Comparison of ENCODE assay signal across 9 cellular contexts in the genomic region with DNA sequence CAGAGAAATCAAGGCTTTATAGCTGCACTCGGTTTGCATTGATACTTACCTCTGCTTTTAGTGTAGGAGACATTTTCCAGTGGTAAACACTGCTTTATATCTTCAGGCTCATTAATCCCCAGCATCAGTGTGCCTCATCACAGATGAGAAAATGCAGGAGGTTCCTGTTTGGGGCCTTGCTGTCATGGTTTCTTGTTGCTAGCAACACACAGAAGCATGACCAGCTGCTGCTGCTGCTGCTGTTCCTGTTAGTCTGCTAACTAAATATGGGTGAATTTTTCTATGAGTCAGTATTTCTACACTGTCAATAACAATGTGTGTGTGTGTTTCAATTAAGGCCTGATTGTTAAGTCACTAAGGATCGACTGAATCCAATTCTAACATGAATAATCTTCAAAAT.
DNase-seq lines count a peak whose midpoint lies in the region; ATAC-seq lines count a peak whose summit lies in the region.
"Had no signal": no experiment of that assay in that cellular context is flagged by ENCODE, and none has a peak within 500 bp of the region (broad histone marks: within the 10 kb centered on the region; RNA-seq: fewer than 3 reads in every experiment).

No MANE protein-coding gene starts in this region.

- no peaks in the 10 kb centered on the region for H3K27me3 Mint-ChIP-seq in activated CD8-positive, alpha-beta T cell treated with anti-CD3 and anti-CD28 coated beads, Interleukin-2, amount 10 ng/mL, durations not matched to agents 7 days and 5 days (ENCODE audit: low read depth)
- no peaks in the 10 kb centered on the region for H3K27me3 Mint-ChIP-seq in stimulated activated memory B cell treated with anti-CD40 and anti-IgM and Interleukin-4, amounts not matched to agents 10 μg/mL and 1 μg/mL and 100 μg/mL, for 72 hours

- no peaks in the 10 kb centered on the region for H3K79me2 ChIP-seq in GM23248 (ENCODE audit: insufficient read depth)

- H3K27ac Mint-ChIP-seq in activated CD8-positive, alpha-beta T cell treated with anti-CD3 and anti-CD28 coated beads, Interleukin-2, amount 10 ng/mL, durations not matched to agents 7 days and 5 days: no peak overlapping the region
- H3K27ac Mint-ChIP-seq in stimulated activated memory B cell treated with anti-CD40 and anti-IgM and Interleukin-4, amounts not matched to agents 10 μg/mL and 1 μg/mL and 100 μg/mL, for 72 hours: no peak overlapping the region

- no peaks in the 10 kb centered on the region for H3K9me3 Mint-ChIP-seq in activated CD8-positive, alpha-beta T cell treated with anti-CD3 and anti-CD28 coated beads, Interleukin-2, amount 10 ng/mL, durations not matched to agents 7 days and 5 days (ENCODE audit: insufficient read depth)
- H3K9me3 Mint-ChIP-seq in stimulated activated memory B cell treated with anti-CD40 and anti-IgM and Interleukin-4, amounts not matched to agents 10 μg/mL and 1 μg/mL and 100 μg/mL, for 72 hours: no peaks in the 10 kb centered on the region
- H3K9me3 Mint-ChIP-seq: CD8-positive, alpha-beta memory T cell had no signal

- no peak overlapping the region for H3K4me3 ChIP-seq in GM23248

- H3K27me3 ChIP-seq in GM23248 (replicated peaks; ENCODE audit: insufficient read depth): no peaks in the 10 kb centered on the region

- CTCF ChIA-PET in activated CD8-positive, alpha-beta T cell treated with anti-CD3 and anti-CD28 coated beads, Interleukin-2, amount 10 ng/mL, durations not matched to agents 7 days and 5 days (lab: Charles Lee): interaction anchor here (1.1 to 1.3 kb wide), 2 partner anchors 119 to 122 kb away, joined by 4 read pairs; no protein-coding TSS in a partner anchor

- H3K27ac ChIP-seq in GM23248: peak overlapping the region; percentile 82

- peaks cover 33% of the 10 kb centered on the region for H3F3A ChIP-seq in GM23248 (ENCODE audit: insufficient read depth)

- in situ Hi-C loops in GM23248 (cut with MboI): no loop called here

- H3K9ac ChIP-seq in GM23248: peak overlapping the region; percentile 64

- peak; percentile 39 for ATAC-seq in activated CD8-positive, alpha-beta T cell treated with anti-CD3 and anti-CD28 coated beads, Interleukin-2, amount 10 ng/mL, durations not matched to agents 7 days and 5 days
- ATAC-seq in left ventricle myocardium superior: peak; percentile 89
- peak; percentile 46 for ATAC-seq in stimulated activated naive CD8-positive, alpha-beta T cell treated with anti-CD3 and anti-CD28 coated beads, Interleukin-15, Interleukin-2, amounts not matched to agents 100 U/mL and 50 U/mL, for 24 hours
- ATAC-seq in stimulated activated memory B cell treated with anti-CD40 and anti-IgM and Interleukin-4, amounts not matched to agents 10 μg/mL and 1 μg/mL and 100 μg/mL, for 72 hours: no peak

- H3K9me3 ChIP-seq in GM23248 (ENCODE audit: low read depth): no peaks in the 10 kb centered on the region

- H3K36me3 ChIP-seq in GM23248 (ENCODE audit: low read depth): no peaks in the 10 kb centered on the region

- intact Hi-C loops in left ventricle myocardium superior (cut with micrococcal nuclease): loop anchor here (5.0 kb wide), 1 partner anchor 318 kb away; a partner anchor contains a TSS

- H3K4me1 ChIP-seq in GM23248 (ENCODE audit: insufficient read depth): peaks cover 32% of the 10 kb centered on the region

- no peaks in the 10 kb centered on the region for H4K20me1 ChIP-seq in GM23248 (ENCODE audit: insufficient read depth)

- peak overlapping the region; percentile 46 for H3K4me2 ChIP-seq in GM23248 (ENCODE audit: unreplicated experiment)

- WGBS in GM23248 (ENCODE audit: low coverage in 1 of 2, low lambda C conversion rate in 2 of 2, missing lambda C conversion rate in 2 of 2), 2 experiments: 1 to 10% methylated on average over 2 of the region's 2 CpGs

- H3K9me2 ChIP-seq in GM23248 (ENCODE audit: insufficient read depth): no peaks in the 10 kb centered on the region

- H3K36me3 Mint-ChIP-seq in activated CD8-positive, alpha-beta T cell treated with anti-CD3 and anti-CD28 coated beads, Interleukin-2, amount 10 ng/mL, durations not matched to agents 7 days and 5 days (ENCODE audit: low read depth): no peaks in the 10 kb centered on the region
- no peaks in the 10 kb centered on the region for H3K36me3 Mint-ChIP-seq in stimulated activated memory B cell treated with anti-CD40 and anti-IgM and Interleukin-4, amounts not matched to agents 10 μg/mL and 1 μg/mL and 100 μg/mL, for 72 hours
- H3K36me3 Mint-ChIP-seq: CD8-positive, alpha-beta memory T cell had no signal

- DNase-seq in NCI-H2227 (lab: John Stamatoyannopoulos, UW; ENCODE audit: unreplicated experiment) (peak; percentile 44), NCI-H2227 treated with DMSO at 0.1 percent for 48 hours (lab: John Stamatoyannopoulos, UW) (no peak), GM23248 (peak; percentile 96), NCI-H1417 (lab: John Stamatoyannopoulos, UW) (peak in 2 of 3 experiments; percentile 58 to 89), left ventricle myocardium superior (peak; percentile 58)
- DNase-seq in activated CD8-positive, alpha-beta T cell treated with anti-CD3 and anti-CD28 coated beads, Interleukin-2, amount 10 ng/mL, durations not matched to agents 7 days and 5 days: no peak
- no peak for DNase-seq in stimulated activated naive CD8-positive, alpha-beta T cell treated with anti-CD3 and anti-CD28 coated beads, Interleukin-15, Interleukin-2, amounts not matched to agents 100 U/mL and 50 U/mL, for 24 hours

- H3K4me3 Mint-ChIP-seq in activated CD8-positive, alpha-beta T cell treated with anti-CD3 and anti-CD28 coated beads, Interleukin-2, amount 10 ng/mL, durations not matched to agents 7 days and 5 days: no peak overlapping the region
- H3K4me3 Mint-ChIP-seq in stimulated activated memory B cell treated with anti-CD40 and anti-IgM and Interleukin-4, amounts not matched to agents 10 μg/mL and 1 μg/mL and 100 μg/mL, for 72 hours: no peak overlapping the region
- H3K4me3 Mint-ChIP-seq: CD8-positive, alpha-beta memory T cell had no signal

- POLR2A ChIA-PET in activated CD8-positive, alpha-beta T cell treated with anti-CD3 and anti-CD28 coated beads, Interleukin-2, amount 10 ng/mL, durations not matched to agents 7 days and 5 days (lab: Charles Lee): no interaction called here

- H3K4me1 Mint-ChIP-seq in activated CD8-positive, alpha-beta T cell treated with anti-CD3 and anti-CD28 coated beads, Interleukin-2, amount 10 ng/mL, durations not matched to agents 7 days and 5 days (ENCODE audit: low read depth): no peaks in the 10 kb centered on the region
- no peaks in the 10 kb centered on the region for H3K4me1 Mint-ChIP-seq in stimulated activated memory B cell treated with anti-CD40 and anti-IgM and Interleukin-4, amounts not matched to agents 10 μg/mL and 1 μg/mL and 100 μg/mL, for 72 hours

- H2AFZ ChIP-seq in GM23248: no peak overlapping the region

Comparison
In these comparisons a context has a peak if more than half of its experiments do, and no peak if none do; other contexts are left out.
1. DNase-seq: peak in NCI-H2227 (single experiment), GM23248 (single experiment), NCI-H1417 (2 of 3) and left ventricle myocardium superior (single experiment); none in NCI-H2227 treated with DMSO at 0.1 percent for 48 hours (single experiment), activated CD8-positive, alpha-beta T cell treated with anti-CD3 and anti-CD28 coated beads, Interleukin-2, amount 10 ng/mL, durations not matched to agents 7 days and 5 days (single experiment) and stimulated activated naive CD8-positive, alpha-beta T cell treated with anti-CD3 and anti-CD28 coated beads, Interleukin-15, Interleukin-2, amounts not matched to agents 100 U/mL and 50 U/mL, for 24 hours (single experiment).